ENCODE assay signal across 6 cellular contexts in genomic region chr7:158558816-158559215, GRCh38. TPM values are rescaled to one million over a fixed set of nuclear protein-coding genes. Genes with fewer than 3 reads are reported as not detected.
"Had no signal": no experiment of that assay in that cellular context is flagged by ENCODE, and none has a peak within 500 bp of the region (broad histone marks: within the 10 kb centered on the region; RNA-seq: fewer than 3 reads in every experiment).

No MANE protein-coding gene starts in this region.

- H2AFZ ChIP-seq: GM23338 had no signal

- ATAC-seq: GM23338 had no signal

- DNase-seq: H9, HCEC 1CT, HFFc6, IMR-90 had no signal

- H3K4me2 ChIP-seq: GM23338 had no signal

- H3K4me3 ChIP-seq: GM23338, K562 had no signal

RNA-seq across cellular contexts. Expression of gene PTPRN2, which starts 28.8 kb away (rescaled TPM):
- total RNA-seq: IMR-90, K562 had no signal
